ENCODE assay signal across 15 cellular contexts in genomic region chr6:51479296-51479695, GRCh38.
"Had no signal": no experiment of that assay in that cellular context is flagged by ENCODE, and none has a peak within 500 bp of the region (broad histone marks: within the 10 kb centered on the region; RNA-seq: fewer than 3 reads in every experiment).

No MANE protein-coding gene starts in this region.

- H3K27ac ChIP-seq: colonic mucosa, foreskin keratinocyte, neural progenitor cell, pancreas had no signal

- FAIRE-seq: kidney, pancreas had no signal

- H3K4me3 ChIP-seq: colonic mucosa, neural progenitor cell, pancreas, smooth muscle cell had no signal

- DNase-seq: dermis blood vessel endothelial cell; erythroblast; foreskin keratinocyte; kidney; left cardiac atrium; mammary epithelial cell; nucleus accumbens; pancreas; right cardiac atrium; stimulated activated CD4-positive, alpha-beta T cell treated with anti-CD3 and anti-CD28 coated beads, Interleukin-2, amount 100 ng/mL, for 48 hours; stimulated activated naive CD4-positive, alpha-beta T cell treated with Interleukin-2 at 50 U/mL for 16 hours; trophoblast cell had no signal

- H3K36me3 ChIP-seq: colonic mucosa, neural progenitor cell, pancreas had no signal

- H3K9me3 ChIP-seq: colonic mucosa, pancreas had no signal

- H3K4me1 ChIP-seq: colonic mucosa, pancreas had no signal

- H3K9ac ChIP-seq: neural progenitor cell had no signal

- H3K27me3 ChIP-seq: colonic mucosa, foreskin keratinocyte, neural progenitor cell, pancreas had no signal
